Comparison of ENCODE assay signal across 1 cellular context in the genomic region with DNA sequence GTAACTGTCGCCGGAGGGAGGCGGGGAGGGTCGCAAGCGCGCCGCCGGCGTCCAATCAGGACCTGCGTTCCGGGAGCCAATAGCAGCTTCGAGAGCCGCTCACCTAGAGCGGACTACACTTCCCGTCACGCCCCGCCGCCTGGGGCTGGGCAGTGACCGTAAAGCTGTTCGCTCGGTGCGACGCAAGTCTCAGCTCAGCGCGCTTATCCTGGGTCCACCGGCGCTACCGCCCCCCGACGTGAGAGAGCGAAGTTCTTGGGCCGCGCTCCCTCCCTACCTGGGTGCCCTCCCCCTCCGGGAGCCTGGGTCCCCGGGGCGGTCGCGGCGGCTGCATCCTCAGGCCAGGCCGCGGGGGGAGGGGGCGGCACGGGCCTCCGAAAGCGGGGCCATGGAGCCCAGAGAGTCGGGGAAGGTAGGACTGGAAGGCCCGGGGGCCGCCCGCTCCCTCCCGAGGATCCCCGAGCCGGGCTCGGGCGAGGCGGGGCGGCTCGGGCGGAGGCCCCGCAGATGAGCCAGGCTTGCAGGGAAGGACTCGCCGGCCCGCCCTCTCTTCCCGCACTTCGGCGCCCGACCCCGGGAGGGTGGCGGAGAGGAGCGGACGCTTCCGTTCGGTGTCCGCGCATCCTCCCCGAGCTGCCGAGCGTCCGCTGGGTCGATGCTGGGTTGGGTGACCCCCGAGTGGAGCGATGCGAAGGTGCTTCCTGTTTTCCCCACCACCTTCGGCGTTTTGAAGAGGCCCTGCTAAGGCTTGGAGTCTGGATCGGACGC.
A peak's percentile ranks its signal among the peaks of the same experiment; 100 is the strongest.
TF ChIP-seq lines count a peak whose summit lies in the region.

Gene ZNF862, plus strand, starts transcription at position 152 of the 768 bp plus-strand sequence. Its CDS starts 237 bp downstream, at position 389.

TF ChIP-seq in GM12878, 131 proteins besides CTCF, POLR2A, EP300 and RAD21 (continued from another document):
- TF ChIP-seq, protein P1, sequence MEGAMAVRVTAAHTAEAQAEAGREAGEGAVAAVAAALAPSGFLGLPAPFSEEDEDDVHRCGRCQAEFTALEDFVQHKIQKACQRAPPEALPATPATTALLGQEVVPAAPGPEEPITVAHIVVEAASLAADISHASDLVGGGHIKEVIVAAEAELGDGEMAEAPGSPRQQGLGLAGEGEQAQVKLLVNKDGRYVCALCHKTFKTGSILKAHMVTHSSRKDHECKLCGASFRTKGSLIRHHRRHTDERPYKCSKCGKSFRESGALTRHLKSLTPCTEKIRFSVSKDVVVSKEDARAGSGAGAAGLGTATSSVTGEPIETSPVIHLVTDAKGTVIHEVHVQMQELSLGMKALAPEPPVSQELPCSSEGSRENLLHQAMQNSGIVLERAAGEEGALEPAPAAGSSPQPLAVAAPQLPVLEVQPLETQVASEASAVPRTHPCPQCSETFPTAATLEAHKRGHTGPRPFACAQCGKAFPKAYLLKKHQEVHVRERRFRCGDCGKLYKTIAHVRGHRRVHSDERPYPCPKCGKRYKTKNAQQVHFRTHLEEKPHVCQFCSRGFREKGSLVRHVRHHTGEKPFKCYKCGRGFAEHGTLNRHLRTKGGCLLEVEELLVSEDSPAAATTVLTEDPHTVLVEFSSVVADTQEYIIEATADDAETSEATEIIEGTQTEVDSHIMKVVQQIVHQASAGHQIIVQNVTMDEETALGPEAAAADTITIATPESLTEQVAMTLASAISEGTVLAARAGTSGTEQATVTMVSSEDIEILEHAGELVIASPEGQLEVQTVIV (IDR thresholded peaks at IDR 0.05; ENCODE audit: borderline replicate concordance, partially characterized antibody): peak; percentile 100
- TF ChIP-seq BMI1 (IDR thresholded peaks at IDR 0.05; ENCODE audit: borderline replicate concordance) (peak; percentile 97), POU2F2 (IDR thresholded peaks at IDR 0.05; ENCODE audit: borderline replicate concordance, low read depth, low read length) (0 out of 3 replicates have a peak, but pooled peaks have one; percentile 30), DPF2 (IDR thresholded peaks at IDR 0.05) (peak; percentile 61), NR2C2 (IDR thresholded peaks at IDR 0.05; ENCODE audit: borderline replicate concordance, control insufficient read depth, insufficient read length, low read depth) (no peak), FOXM1 (IDR thresholded peaks at IDR 0.05; ENCODE audit: low read depth, low read length) (no peak), GABPA (IDR thresholded peaks at IDR 0.05; ENCODE audit: low read depth) (no peak), MAX (IDR thresholded peaks at IDR 0.05; ENCODE audit: low read depth, low read length) (peak; percentile 70), BHLHE40 (IDR thresholded peaks at IDR 0.05; ENCODE audit: borderline replicate concordance in 1 of 2, low read depth in 2 of 2, low read length in 1 of 2) (peak in 1 of 2 experiments; percentile 82; a peak in 2 of 4 replicates), SRF (IDR thresholded peaks at IDR 0.05; ENCODE audit: low read depth in 2 of 2, low read length in 2 of 2) (0 out of 4 replicates have a peak, but pooled peaks of 1 of the 2 experiments have one; percentile 27), HDGF (IDR thresholded peaks at IDR 0.05) (peak; percentile 94)
